Comparison of ENCODE assay signal across 19 cellular contexts in the genomic region with DNA sequence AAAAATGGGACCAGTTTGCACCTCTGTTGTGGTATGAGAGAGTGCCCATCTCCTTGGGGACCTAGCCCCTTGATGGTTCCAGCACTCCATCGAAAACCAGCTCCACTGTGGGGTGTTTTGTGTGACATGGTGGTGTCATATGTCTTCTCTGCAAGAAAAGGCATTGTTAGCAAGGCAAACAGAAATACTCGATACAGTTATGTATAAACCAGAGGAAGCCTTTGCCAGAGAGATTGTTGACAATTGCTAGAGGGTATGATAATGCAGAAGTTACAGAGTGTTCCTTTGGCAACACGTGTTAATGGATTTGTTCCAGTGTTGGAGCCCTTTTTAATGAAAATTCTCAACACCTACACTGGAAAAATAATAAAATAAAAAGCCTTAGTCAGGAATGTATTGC.
DNase-seq lines count a peak whose midpoint lies in the region; ATAC-seq, FAIRE-seq and TF ChIP-seq lines count a peak whose summit lies in the region.
"Had no signal": no experiment of that assay in that cellular context is flagged by ENCODE, and none has a peak within 500 bp of the region (broad histone marks: within the 10 kb centered on the region; RNA-seq: fewer than 3 reads in every experiment).

No MANE protein-coding gene starts in this region.

- DNase-seq in NCI-H1092 treated with DMSO at 0.1 percent for 48 hours (lab: John Stamatoyannopoulos, UW) (peak; percentile 50), NCI-H1092 (lab: John Stamatoyannopoulos, UW) (no peak), keratinocyte (ENCODE audit: low read depth, low spot score) (no peak), sciatic nerve (ENCODE audit: low spot score) (no peak), GM19238 (ENCODE audit: insufficient read length, low spot score) (no peak), NCI-H2081 (lab: John Stamatoyannopoulos, UW) (no peak)
- no peak for DNase-seq in stimulated activated CD4-positive, alpha-beta T cell treated with anti-CD3 and anti-CD28 coated beads, Interleukin-4, amount 100 ng/mL, for 4 hours
- DNase-seq: activated gamma-delta T cell, DMS79 treated with DMSO at 0.1 percent for 48 hours, islet precursor cell, naive B cell, NCI-H526 treated with DMSO at 0.1 percent for 48 hours, SW 1271, WERI-Rb-1 had no signal

- H3K9me1 ChIP-seq in keratinocyte (ENCODE audit: control insufficient read depth, extremely low read depth, insufficient read depth, low read length), result no peaks in the 10 kb centered on the region

- no peaks in the 10 kb centered on the region for H3K9me2 ChIP-seq in SU-DHL-6 (replicated peaks; ENCODE audit: insufficient read depth, low read length)

- peaks cover 80% of the 10 kb centered on the region for H3F3A ChIP-seq in SU-DHL-6 (ENCODE audit: insufficient read depth)

- no peaks in the 10 kb centered on the region for H4K20me1 ChIP-seq in SU-DHL-6 (ENCODE audit: low read depth, low read length)
- no peaks in the 10 kb centered on the region for H4K20me1 ChIP-seq in keratinocyte (ENCODE audit: control insufficient read depth, extremely low read depth, insufficient read depth, low read length)

- H3K79me2 ChIP-seq in SU-DHL-6 (ENCODE audit: insufficient read depth, low read length), result peaks cover 88% of the 10 kb centered on the region
- peaks cover 7% of the 10 kb centered on the region for H3K79me2 ChIP-seq in keratinocyte (ENCODE audit: control insufficient read depth, insufficient read depth, low read length)

- H3K27me3 ChIP-seq in SU-DHL-6 (ENCODE audit: low read length) (no peaks in the 10 kb centered on the region), keratinocyte (ENCODE audit: control insufficient read depth, extremely low read depth, insufficient read depth, low read length) (no peaks in the 10 kb centered on the region)
- H3K27me3 ChIP-seq: ascending aorta had no signal

- intact Hi-C loops in sciatic nerve (cut with DNase I), result no loop called here

- peak overlapping the region; percentile 99 for H3K4me2 ChIP-seq in SU-DHL-6 (ENCODE audit: low read depth, low read length, poor library complexity, severe bottlenecking)
- H3K4me2 ChIP-seq in keratinocyte (ENCODE audit: control insufficient read depth, extremely low read depth, insufficient read depth, low read depth, low read length), result no peak overlapping the region

- peak overlapping the region; percentile 98 for H3K27ac ChIP-seq in SU-DHL-6 (ENCODE audit: low read depth, low read length)
- H3K27ac ChIP-seq in keratinocyte (ENCODE audit: control insufficient read depth, insufficient read depth, low read length), result no peak overlapping the region
- H3K27ac ChIP-seq: ascending aorta, WERI-Rb-1 had no signal

- peak; percentile 75 for FAIRE-seq in keratinocyte (lab: Jason Lieb, UNC)
- FAIRE-seq: K562, RCC 7860 had no signal

- ATAC-seq in sciatic nerve, result peak; percentile 45
- ATAC-seq: esophagus mucosa, K562 had no signal

- H3K4me1 ChIP-seq in keratinocyte (ENCODE audit: control insufficient read depth, extremely low read depth, insufficient read depth, low read length), result peaks cover 15% of the 10 kb centered on the region

- H3K9me3 ChIP-seq in SU-DHL-6 (ENCODE audit: insufficient read depth, low read length) (no peaks in the 10 kb centered on the region), keratinocyte (ENCODE audit: control insufficient read depth, low read depth, low read length) (no peaks in the 10 kb centered on the region)

- dilution Hi-C loops in keratinocyte (cut with MboI; ENCODE audit: extremely low pct_ligation_motif_present, low sequenced_read_pairs), result no loop called here

- H3K36me3 ChIP-seq in SU-DHL-6 (ENCODE audit: low read length), result peaks cover 6% of the 10 kb centered on the region; the same call in 1 of the 2 replicates
- H3K36me3 ChIP-seq in keratinocyte (ENCODE audit: control insufficient read depth in 2 of 2, extremely low read depth in 1 of 2, insufficient read depth in 2 of 2, low read length in 2 of 2), result no peaks in the 10 kb centered on the region
- H3K36me3 ChIP-seq: ascending aorta had no signal

- H3K4me3 ChIP-seq in SU-DHL-6 (ENCODE audit: insufficient read depth, low read length, poor library complexity, severe bottlenecking) (peak overlapping the region; percentile 55), keratinocyte (ENCODE audit: control insufficient read depth in 2 of 3, extremely low read depth in 1 of 3, insufficient read depth in 2 of 3, low read depth in 1 of 3, low read length in 3 of 3) (no peak overlapping the region)
- H3K4me3 ChIP-seq: ascending aorta, K562 had no signal

- peak overlapping the region; percentile 71 for H3K9ac ChIP-seq in SU-DHL-6 (ENCODE audit: low read length)
- H3K9ac ChIP-seq in keratinocyte (ENCODE audit: control insufficient read depth, extremely low read depth, insufficient read depth, low read length), result no peak overlapping the region

- no peak overlapping the region for H2AFZ ChIP-seq in SU-DHL-6 (ENCODE audit: low read depth, low read length, severe bottlenecking)
- H2AFZ ChIP-seq in keratinocyte (ENCODE audit: control insufficient read depth, low read length), result peak overlapping the region; percentile 20

- no peak for TF ChIP-seq CTCF in SU-DHL-6 (IDR thresholded peaks at IDR 0.05; ENCODE audit: insufficient read depth, low read length, poor library complexity, severe bottlenecking)
- TF ChIP-seq CTCF in keratinocyte (optimal IDR thresholded peaks at IDR 0.05 in 1 of 3, IDR thresholded peaks at IDR 0.05 in 1 of 3, conservative IDR thresholded peaks at IDR 0.05 in 1 of 3; ENCODE audit: extremely low read depth in 1 of 3, insufficient read depth in 2 of 3, low read length in 3 of 3), result no peak
